8 cellular contexts compared by ENCODE assay signal in genomic region chr12:110316861-110317260, GRCh38.
DNase-seq lines count a peak whose midpoint lies in the region; ATAC-seq and TF ChIP-seq lines count a peak whose summit lies in the region.

No MANE protein-coding gene starts in this region.

- peak; percentile 87 for ATAC-seq in SK-N-SH treated with all-trans-retinoic acid at 6 μM for 48 hours
- no peak for ATAC-seq in GM21737 (IDR thresholded peaks at IDR 0.05; ENCODE audit: unreplicated experiment)

- no peak for TF ChIP-seq CTCF in fibroblast of pulmonary artery (IDR thresholded peaks at IDR 0.05; ENCODE audit: low read length, missing control alignments)

- peak; percentile 68 for DNase-seq in GM03348 (ENCODE audit: low spot score)
- peak; percentile 82 for DNase-seq in fibroblast of pulmonary artery (ENCODE audit: low read depth)
- peak; percentile 64 for DNase-seq in skeletal muscle cell (ENCODE audit: low read depth)
- no peak for DNase-seq in C1 segment of cervical spinal cord (lab: John Stamatoyannopoulos, UW)
- no peak for DNase-seq in effector CD8-positive, alpha-beta T cell (lab: John Stamatoyannopoulos, UW)
- no peak for DNase-seq in erythroblast (lab: John Stamatoyannopoulos, UW)

- H3K4me3 ChIP-seq in fibroblast of pulmonary artery (replicated peaks; ENCODE audit: low read depth, low read length) (no peak overlapping the region), skeletal muscle cell (ENCODE audit: low read depth, low read length) (no peak overlapping the region)

- TF ChIP-seq POLR2A in erythroblast (IDR thresholded peaks at IDR 0.05; ENCODE audit: low read length): no peak

TF ChIP-seq in SK-N-SH treated with all-trans-retinoic acid at 6 μM for 48 hours, 23 proteins besides CTCF, POLR2A, EP300 and RAD21:
- TF ChIP-seq TCF4 (CRISPR knock-in tag; IDR thresholded peaks at IDR 0.05; ENCODE audit: borderline replicate concordance) (no peak), ISL1 (CRISPR knock-in tag; IDR thresholded peaks at IDR 0.05) (peak; percentile 78), ZNF70 (CRISPR knock-in tag; IDR thresholded peaks at IDR 0.05) (no peak)

Comparison
In these comparisons a context has a peak if more than half of its experiments do, and no peak if none do; other contexts are left out.
1. DNase-seq: peak in GM03348 (single experiment), fibroblast of pulmonary artery (single experiment) and skeletal muscle cell (single experiment); none in C1 segment of cervical spinal cord (0 of 14), effector CD8-positive, alpha-beta T cell (single experiment) and erythroblast (0 of 2).